1 cellular context compared by ENCODE assay signal in the genomic region with DNA sequence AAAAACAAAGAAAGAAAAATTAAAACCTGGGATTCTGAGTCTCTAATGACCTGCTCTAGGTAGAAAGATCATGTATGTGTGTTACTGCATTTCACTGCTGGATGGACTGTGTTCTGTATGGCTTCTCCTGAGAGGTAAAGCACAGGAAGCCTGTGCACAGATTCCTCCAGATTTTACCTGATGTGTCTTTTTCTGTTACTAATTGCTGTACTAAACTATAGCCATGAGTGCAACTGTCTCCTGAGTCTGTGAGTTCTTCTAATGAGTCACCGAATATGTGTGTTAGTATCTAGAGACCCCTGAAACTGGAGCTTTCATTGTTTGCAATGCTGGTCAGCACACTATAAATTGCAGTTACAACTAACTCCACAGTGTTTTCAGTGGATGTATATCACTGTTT.
TF ChIP-seq lines count a peak whose summit lies in the region.

No MANE protein-coding gene starts in this region.

TF ChIP-seq in GM23338, 12 proteins besides CTCF, POLR2A, EP300 and RAD21 (continued from another document):
- TF ChIP-seq, protein P1, sequence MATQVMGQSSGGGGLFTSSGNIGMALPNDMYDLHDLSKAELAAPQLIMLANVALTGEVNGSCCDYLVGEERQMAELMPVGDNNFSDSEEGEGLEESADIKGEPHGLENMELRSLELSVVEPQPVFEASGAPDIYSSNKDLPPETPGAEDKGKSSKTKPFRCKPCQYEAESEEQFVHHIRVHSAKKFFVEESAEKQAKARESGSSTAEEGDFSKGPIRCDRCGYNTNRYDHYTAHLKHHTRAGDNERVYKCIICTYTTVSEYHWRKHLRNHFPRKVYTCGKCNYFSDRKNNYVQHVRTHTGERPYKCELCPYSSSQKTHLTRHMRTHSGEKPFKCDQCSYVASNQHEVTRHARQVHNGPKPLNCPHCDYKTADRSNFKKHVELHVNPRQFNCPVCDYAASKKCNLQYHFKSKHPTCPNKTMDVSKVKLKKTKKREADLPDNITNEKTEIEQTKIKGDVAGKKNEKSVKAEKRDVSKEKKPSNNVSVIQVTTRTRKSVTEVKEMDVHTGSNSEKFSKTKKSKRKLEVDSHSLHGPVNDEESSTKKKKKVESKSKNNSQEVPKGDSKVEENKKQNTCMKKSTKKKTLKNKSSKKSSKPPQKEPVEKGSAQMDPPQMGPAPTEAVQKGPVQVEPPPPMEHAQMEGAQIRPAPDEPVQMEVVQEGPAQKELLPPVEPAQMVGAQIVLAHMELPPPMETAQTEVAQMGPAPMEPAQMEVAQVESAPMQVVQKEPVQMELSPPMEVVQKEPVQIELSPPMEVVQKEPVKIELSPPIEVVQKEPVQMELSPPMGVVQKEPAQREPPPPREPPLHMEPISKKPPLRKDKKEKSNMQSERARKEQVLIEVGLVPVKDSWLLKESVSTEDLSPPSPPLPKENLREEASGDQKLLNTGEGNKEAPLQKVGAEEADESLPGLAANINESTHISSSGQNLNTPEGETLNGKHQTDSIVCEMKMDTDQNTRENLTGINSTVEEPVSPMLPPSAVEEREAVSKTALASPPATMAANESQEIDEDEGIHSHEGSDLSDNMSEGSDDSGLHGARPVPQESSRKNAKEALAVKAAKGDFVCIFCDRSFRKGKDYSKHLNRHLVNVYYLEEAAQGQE (IDR thresholded peaks at IDR 0.05; ENCODE audit: unreplicated experiment), result no peak
- TF ChIP-seq EZH2 (IDR thresholded peaks at IDR 0.05; ENCODE audit: low read depth, unreplicated experiment) (no peak), STAT1 (IDR thresholded peaks at IDR 0.05; ENCODE audit: unreplicated experiment) (no peak), EZH2phosphoT487 (IDR thresholded peaks at IDR 0.05; ENCODE audit: unreplicated experiment) (no peak)
